Comparison of ENCODE assay signal across 32 cellular contexts in the genomic region with DNA sequence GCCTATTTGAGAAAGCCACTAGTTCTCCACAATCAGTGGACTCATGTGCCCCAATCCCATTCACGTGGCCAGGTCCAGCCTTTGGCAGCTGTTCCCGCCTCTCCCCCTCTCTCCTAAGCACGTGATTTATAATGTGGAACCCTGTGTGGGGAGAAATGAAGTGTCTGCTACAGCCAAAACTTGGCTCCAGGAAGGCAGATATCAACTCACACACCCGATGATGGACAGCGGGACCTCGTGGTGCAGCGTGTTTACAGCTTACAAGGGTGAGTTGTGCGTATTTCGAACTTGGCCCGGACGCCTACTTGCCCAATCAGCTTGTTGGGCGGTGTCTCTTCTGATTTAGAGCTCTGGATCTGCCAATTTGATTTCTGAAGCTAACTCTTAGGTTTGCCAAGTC. TPM values are rescaled to one million over a fixed set of nuclear protein-coding genes. Genes with fewer than 3 reads are reported as not detected.
"Had no signal": no experiment of that assay in that cellular context is flagged by ENCODE, and none has a peak within 500 bp of the region (broad histone marks: within the 10 kb centered on the region; RNA-seq: fewer than 3 reads in every experiment).

No MANE protein-coding gene starts in this region.

- H3K9me3 ChIP-seq: ascending aorta, body of pancreas, MG63, Peyer's patch had no signal

- ATAC-seq: activated naive CD4-positive, alpha-beta T cell treated with anti-CD3 and anti-CD28 coated beads, Interleukin-2, amount 50 U/mL, for 72 hours; activated naive CD8-positive, alpha-beta T cell treated with anti-CD3 and anti-CD28 coated beads, Interleukin-2, amount 50 U/mL, for 24 hours; activated T-cell treated with anti-CD3 and anti-CD28 coated beads, Interleukin-2, amount 50 U/mL, for 4 hours; body of pancreas; T-helper 17 cell had no signal

- H3K4me3 Mint-ChIP-seq: activated CD4-positive, alpha-beta memory T cell treated with anti-CD3 and anti-CD28 coated beads for 36 hours; activated CD4-positive, alpha-beta T cell treated with anti-CD3 and anti-CD28 coated beads, Interleukin-2, amount 10 ng/mL, durations not matched to agents 7 days and 5 days; activated naive CD8-positive, alpha-beta T cell treated with anti-CD3 and anti-CD28 coated beads, Interleukin-2, amount 50 U/mL, for 24 hours; activated T-cell treated with anti-CD3 and anti-CD28 coated beads, Interleukin-2, amount 50 U/mL, for 4 hours; T-helper 17 cell had no signal

- H3K4me3 ChIP-seq: ascending aorta, body of pancreas, MG63, Peyer's patch had no signal

- H3K36me3 ChIP-seq: ascending aorta, MG63, Peyer's patch had no signal

- DNase-seq: activated CD4-positive, alpha-beta memory T cell treated with anti-CD3 and anti-CD28 coated beads for 36 hours; activated CD4-positive, alpha-beta T cell treated with anti-CD3 and anti-CD28 coated beads, Interleukin-2, amount 10 ng/mL, durations not matched to agents 7 days and 5 days; activated CD4-positive, CD25-positive, alpha-beta regulatory T cell; activated CD8-positive, alpha-beta memory T cell treated with anti-CD3 and anti-CD28 coated beads for 24 hours; activated effector memory CD4-positive, alpha-beta T cell treated with anti-CD3 and anti-CD28 coated beads, Interleukin-2, amount 50 U/mL, for 16 hours; activated naive CD4-positive, alpha-beta T cell treated with Interleukin-2 at 50 U/mL for 16 hours; activated naive CD8-positive, alpha-beta T cell treated with anti-CD3 and anti-CD28 coated beads, Interleukin-2, amount 50 U/mL, for 24 hours; activated T-cell treated with anti-CD3 and anti-CD28 coated beads, Interleukin-2, amount 50 U/mL, for 4 hours; amniotic stem cell; body of pancreas; MG63; MV-4-11; NCI-H1092 treated with DMSO at 0.1 percent for 48 hours; NCI-H1417 treated with DMSO at 0.1 percent for 48 hours; NCI-H1694; NCI-H2029; NCI-H2107; NCI-H2171 treated with DMSO at 0.1 percent for 48 hours; NCI-H226; NCI-H510A; NCI-H526 treated with DMSO at 0.1 percent for 48 hours; NCI-H82; Peyer's patch; SHP77 treated with DMSO at 0.1 percent for 48 hours; T-helper 17 cell; T-helper 9 cell had no signal

- H3K36me3 Mint-ChIP-seq: activated CD4-positive, alpha-beta memory T cell treated with anti-CD3 and anti-CD28 coated beads for 36 hours; activated naive CD4-positive, alpha-beta T cell treated with anti-CD3 and anti-CD28 coated beads, Interleukin-2, amount 50 U/mL, for 72 hours had no signal

- H3K27ac Mint-ChIP-seq: activated CD4-positive, alpha-beta memory T cell treated with anti-CD3 and anti-CD28 coated beads for 36 hours; activated CD4-positive, alpha-beta T cell treated with anti-CD3 and anti-CD28 coated beads, Interleukin-2, amount 10 ng/mL, durations not matched to agents 7 days and 5 days; activated naive CD4-positive, alpha-beta T cell treated with anti-CD3 and anti-CD28 coated beads, Interleukin-2, amount 50 U/mL, for 72 hours; activated naive CD8-positive, alpha-beta T cell treated with anti-CD3 and anti-CD28 coated beads, Interleukin-2, amount 50 U/mL, for 24 hours had no signal

- H3K4me1 ChIP-seq: body of pancreas, Peyer's patch had no signal

- H3K9me3 Mint-ChIP-seq: activated naive CD4-positive, alpha-beta T cell treated with anti-CD3 and anti-CD28 coated beads, Interleukin-2, amount 50 U/mL, for 72 hours had no signal

- H3K27me3 ChIP-seq: ascending aorta, body of pancreas, MG63, Peyer's patch had no signal

- H3K4me1 Mint-ChIP-seq: activated naive CD8-positive, alpha-beta T cell treated with anti-CD3 and anti-CD28 coated beads, Interleukin-2, amount 50 U/mL, for 24 hours had no signal

- H3K27ac ChIP-seq: ascending aorta, body of pancreas, Peyer's patch, RWPE1, VCaP had no signal

RNA-seq across cellular contexts. Expression of gene FAM181A, which starts 38.1 kb away (rescaled TPM):
- total RNA-seq: activated CD4-positive, alpha-beta memory T cell treated with anti-CD3 and anti-CD28 coated beads for 36 hours; activated CD4-positive, alpha-beta T cell treated with anti-CD3 and anti-CD28 coated beads, Interleukin-2, amount 10 ng/mL, durations not matched to agents 7 days and 5 days; activated naive CD4-positive, alpha-beta T cell treated with anti-CD3 and anti-CD28 coated beads, Interleukin-2, amount 50 U/mL, for 72 hours; activated T-cell treated with anti-CD3 and anti-CD28 coated beads, Interleukin-2, amount 50 U/mL, for 4 hours; ascending aorta; body of pancreas; bronchial epithelial cell; Peyer's patch; SK-MEL-5; T-helper 17 cell had no signal
